ENCODE assay signal across 18 cellular contexts in genomic region chr11:119027561-119028345, GRCh38. TPM values are rescaled to one million over a fixed set of nuclear protein-coding genes. Genes with fewer than 3 reads are reported as not detected.
A peak's percentile ranks its signal among the peaks of the same experiment; 100 is the strongest.
DNase-seq lines count a peak whose midpoint lies in the region; ATAC-seq and TF ChIP-seq lines count a peak whose summit lies in the region.
"Had no signal": no experiment of that assay in that cellular context is flagged by ENCODE, and none has a peak within 500 bp of the region (broad histone marks: within the 10 kb centered on the region; RNA-seq: fewer than 3 reads in every experiment).

No MANE protein-coding gene starts in this region.

- H3K27me3 Mint-ChIP-seq in Caco-2 (ENCODE audit: insufficient read depth, unreplicated experiment), result no peaks in the 10 kb centered on the region

- 0 out of 2 replicates have a peak overlapping the region, but pooled peaks have one; percentile 89 for H3K4me2 ChIP-seq in OCI-LY7 (ENCODE audit: low read length)
- H3K4me2 ChIP-seq in hepatocyte, result peak overlapping the region; percentile 98

- intact Hi-C loops in Caco-2 (cut with micrococcal nuclease; ENCODE audit: unreplicated experiment) (no loop called here), OCI-LY7 (cut with micrococcal nuclease; ENCODE audit: unreplicated experiment) (no loop called here)

- peak overlapping the region; percentile 90 for H3K27ac Mint-ChIP-seq in Caco-2 (ENCODE audit: unreplicated experiment)
- H3K27ac Mint-ChIP-seq: activated T-cell treated with anti-CD3 and anti-CD28 coated beads, Interleukin-2, amount 50 U/mL, for 72 hours had no signal

- no peak overlapping the region for H2AFZ ChIP-seq in OCI-LY7 (ENCODE audit: low read length)
- no peak overlapping the region for H2AFZ ChIP-seq in hepatocyte

- H3K9me3 ChIP-seq in Caco-2 (no peaks in the 10 kb centered on the region), OCI-LY7 (ENCODE audit: low read length) (no peaks in the 10 kb centered on the region), hepatocyte (ENCODE audit: low read depth) (no peaks in the 10 kb centered on the region)

- BruUV-seq in Caco-2 (replicated peaks; lab: Mats Ljungman, UMichigan) (no TSS peak), OCI-LY7 (replicated peaks; lab: Mats Ljungman, UMichigan) (no TSS peak)

- H4K20me1 ChIP-seq in OCI-LY7 (ENCODE audit: insufficient read depth, low read length) (no peaks in the 10 kb centered on the region), hepatocyte (ENCODE audit: insufficient read depth, poor library complexity, severe bottlenecking) (no peaks in the 10 kb centered on the region)

- no peaks in the 10 kb centered on the region for H3K9me2 ChIP-seq in OCI-LY7 (ENCODE audit: insufficient read depth, low read length)
- H3K9me2 ChIP-seq in hepatocyte (replicated peaks; ENCODE audit: insufficient read depth), result no peaks in the 10 kb centered on the region

- H3K36me3 ChIP-seq in Caco-2 (ENCODE audit: control insufficient read depth, insufficient read depth, low read length) (peaks cover 21% of the 10 kb centered on the region), OCI-LY7 (ENCODE audit: insufficient read depth, low read length) (peaks cover 34% of the 10 kb centered on the region), hepatocyte (replicated peaks; ENCODE audit: insufficient read depth, low read depth) (no peaks in the 10 kb centered on the region), rectal smooth muscle tissue (ENCODE audit: control insufficient read depth, insufficient read depth, low read length) (peaks cover 21% of the 10 kb centered on the region), brain microvascular endothelial cell (replicated peaks) (peaks cover 14% of the 10 kb centered on the region)

- ATAC-seq in HG02759 (IDR thresholded peaks at IDR 0.05; ENCODE audit: unreplicated experiment) (no peak), HG03196 (IDR thresholded peaks at IDR 0.05; ENCODE audit: unreplicated experiment) (no peak)
- ATAC-seq: activated T-cell treated with anti-CD3 and anti-CD28 coated beads, Interleukin-2, amount 50 U/mL, for 72 hours had no signal

- H3K79me2 ChIP-seq in OCI-LY7 (ENCODE audit: insufficient read depth, low read depth, low read length) (peaks cover 6% of the 10 kb centered on the region; the same call in 1 of the 2 replicates), hepatocyte (peaks cover 50% of the 10 kb centered on the region)

- CTCF ChIA-PET in Caco-2 (lab: Charles Lee), result interaction anchor here (0.6 kb wide), 1 partner anchor 237 kb away, joined by 3 read pairs; the partner anchor contains the start of gene DDX6
- CTCF ChIA-PET in OCI-LY7 (lab: Charles Lee; ENCODE audit: unreplicated experiment), result no interaction called here

- in situ Hi-C loops in brain microvascular endothelial cell (cut with HindIII; ENCODE audit: low pct_ligation_motif_present, low sequenced_read_pairs), result no loop called here

- 90% methylated on average over 9 of the region's 9 CpGs for WGBS in hepatocyte (ENCODE audit: low lambda C conversion rate, missing lambda C conversion rate)

- POLR2A ChIA-PET in Caco-2 (lab: Charles Lee) (interaction anchor here (0.5 kb wide), 1 partner anchor 43 kb away, joined by 3 read pairs; no protein-coding TSS in a partner anchor), OCI-LY7 (lab: Charles Lee) (no interaction called here)

- peaks cover 64% of the 10 kb centered on the region for H3K4me1 Mint-ChIP-seq in Caco-2 (ENCODE audit: low read depth, unreplicated experiment)

- H3K9me3 Mint-ChIP-seq in Caco-2 (ENCODE audit: unreplicated experiment), result no peaks in the 10 kb centered on the region
- H3K9me3 Mint-ChIP-seq: activated T-cell treated with anti-CD3 and anti-CD28 coated beads, Interleukin-2, amount 50 U/mL, for 72 hours had no signal

- H3K4me3 Mint-ChIP-seq in Caco-2 (ENCODE audit: unreplicated experiment), result peak overlapping the region; percentile 39

- H3K27me3 ChIP-seq in Caco-2 (replicated peaks; ENCODE audit: control insufficient read depth, insufficient read depth, low read length), result no peaks in the 10 kb centered on the region
- H3K27me3 ChIP-seq in hepatocyte, result no peaks in the 10 kb centered on the region
- no peaks in the 10 kb centered on the region for H3K27me3 ChIP-seq in rectal smooth muscle tissue (ENCODE audit: control insufficient read depth, insufficient read depth, low read length)
- no peaks in the 10 kb centered on the region for H3K27me3 ChIP-seq in brain microvascular endothelial cell (replicated peaks)

- H3K9ac ChIP-seq in rectal smooth muscle tissue (ENCODE audit: low read length), result no peak overlapping the region

- H3K4me3 ChIP-seq in Caco-2 (ENCODE audit: low read depth, low read length), result no peak overlapping the region; the same call in 1 of the 2 replicates
- H3K4me3 ChIP-seq in OCI-LY7 (ENCODE audit: low read depth, low read length, poor library complexity, severe bottlenecking), result no peak overlapping the region
- peak overlapping the region; percentile 11 for H3K4me3 ChIP-seq in hepatocyte
- H3K4me3 ChIP-seq in rectal smooth muscle tissue (ENCODE audit: low read length), result peak overlapping the region; percentile 20
- no peak overlapping the region for H3K4me3 ChIP-seq in brain microvascular endothelial cell (ENCODE audit: low read depth, low read length)
- H3K4me3 ChIP-seq: lung had no signal

- peaks cover 63% of the 10 kb centered on the region for H3K4me1 ChIP-seq in Caco-2
- H3K4me1 ChIP-seq in OCI-LY7 (ENCODE audit: insufficient read depth, low read length, poor library complexity, severe bottlenecking), result peaks cover 21% of the 10 kb centered on the region
- H3K4me1 ChIP-seq in hepatocyte (ENCODE audit: insufficient read depth), result peaks cover 57% of the 10 kb centered on the region
- peaks cover 4% of the 10 kb centered on the region for H3K4me1 ChIP-seq in rectal smooth muscle tissue (ENCODE audit: control insufficient read depth, insufficient read depth, low read length)

- DNase-seq in Caco-2 (no peak), OCI-LY7 (ENCODE audit: low spot score) (no peak), hepatocyte (ENCODE audit: low spot score) (no peak), brain microvascular endothelial cell (no peak)
- DNase-seq in central memory CD4-positive, alpha-beta T cell, result no peak
- DNase-seq: activated CD4-positive, alpha-beta T cell treated with anti-CD3 and anti-CD28 coated beads, Interleukin-2, amount 50 U/mL, for 1 hour; activated T-cell treated with anti-CD3 and anti-CD28 coated beads, Interleukin-2, amount 50 U/mL, for 72 hours; cerebellar nuclear complex; foreskin fibroblast; NCI-H187; NCI-H446 treated with DMSO at 0.1 percent for 48 hours; OCI-M1; stimulated activated CD4-positive, alpha-beta T cell treated with anti-CD3 and anti-CD28 coated beads, Interleukin-2, amount 100 ng/mL, for 24 hours; T1000 had no signal

- peaks cover 74% of the 10 kb centered on the region for H3K36me3 Mint-ChIP-seq in Caco-2 (ENCODE audit: insufficient read depth, unreplicated experiment)

- TF ChIP-seq CTCF in Caco-2 (IDR thresholded peaks at IDR 0.05; ENCODE audit: insufficient read depth in 1 of 2, low read depth in 1 of 2, low read length in 1 of 2, severe bottlenecking in 1 of 2, unreplicated experiment in 1 of 2), result no peak
- no peak for TF ChIP-seq CTCF in OCI-LY7 (conservative IDR thresholded peaks at IDR 0.05; ENCODE audit: low read length)
- TF ChIP-seq CTCF in hepatocyte (IDR thresholded peaks at IDR 0.05; ENCODE audit: poor library complexity), result no peak
- no peak for TF ChIP-seq CTCF in brain microvascular endothelial cell (IDR thresholded peaks at IDR 0.05; ENCODE audit: low read depth, low read length, missing control alignments)

- H3K27ac ChIP-seq in OCI-LY7 (ENCODE audit: low read depth, low read length, poor library complexity, severe bottlenecking) (no peak overlapping the region), hepatocyte (peak overlapping the region; percentile 91), rectal smooth muscle tissue (ENCODE audit: low read depth, low read length) (no peak overlapping the region), brain microvascular endothelial cell (no peak overlapping the region)

RNA-seq across cellular contexts. Expression of gene SLC37A4, which starts 2.9 kb away (rescaled TPM):
- total RNA-seq in Caco-2 (2022), result 97.8 and 108 TPM in 2 replicates
- total RNA-seq in OCI-LY7 (2014; rRNA removed; shearing (Covaris generic)), result 14.5 and 14.8 TPM in 2 replicates
- total RNA-seq in OCI-LY7 (2022), result 16.6 and 20.5 TPM in 2 replicates
- 68.0 and 87.4 TPM in 2 replicates for total RNA-seq in hepatocyte
- polyA plus RNA-seq in hepatocyte, result 63.5 and 82.3 TPM in 2 replicates

RNA-seq across cellular contexts. Expression of gene TRAPPC4, which starts 9.2 kb away (rescaled TPM):
- total RNA-seq in Caco-2 (2022) (118 and 126 TPM in 2 replicates), OCI-LY7 (2022) (58.0 and 58.5 TPM in 2 replicates), hepatocyte (78.5 and 96.1 TPM in 2 replicates)
- 49.3 and 64.3 TPM in 2 replicates for total RNA-seq in OCI-LY7 (2014; rRNA removed; shearing (Covaris generic))
- polyA plus RNA-seq in hepatocyte, result 174 and 175 TPM in 2 replicates

RNA-seq across cellular contexts. Expression of gene RPS25, which starts 9.6 kb away (rescaled TPM):
- 1,811 and 1,967 TPM in 2 replicates for total RNA-seq in Caco-2 (2022)
- 1,395 and 1,541 TPM in 2 replicates for total RNA-seq in OCI-LY7 (2014; rRNA removed; shearing (Covaris generic))
- 1,648 and 1,680 TPM in 2 replicates for total RNA-seq in OCI-LY7 (2022)
- 1,502 and 1,568 TPM in 2 replicates for total RNA-seq in hepatocyte
- 1,058 and 1,100 TPM in 2 replicates for polyA plus RNA-seq in hepatocyte

RNA-seq across cellular contexts. Expression of gene HYOU1, which starts 29.3 kb away (rescaled TPM):
- 306 and 366 TPM in 2 replicates for total RNA-seq in Caco-2 (2022)
- total RNA-seq in OCI-LY7 (2014; rRNA removed; shearing (Covaris generic)), result 86.6 and 97.6 TPM in 2 replicates
- total RNA-seq in OCI-LY7 (2022), result 112 and 117 TPM in 2 replicates
- total RNA-seq in hepatocyte, result 168 and 197 TPM in 2 replicates
- 122 and 125 TPM in 2 replicates for polyA plus RNA-seq in hepatocyte

RNA-seq across cellular contexts. Expression of gene CENATAC, which starts 29.8 kb away (rescaled TPM):
- total RNA-seq in Caco-2 (2022), result 185 and 194 TPM in 2 replicates
- 47.7 and 49.7 TPM in 2 replicates for total RNA-seq in OCI-LY7 (2014; rRNA removed; shearing (Covaris generic))
- 48.1 and 60.6 TPM in 2 replicates for total RNA-seq in OCI-LY7 (2022)
- 26.2 and 28.2 TPM in 2 replicates for total RNA-seq in hepatocyte
- polyA plus RNA-seq in hepatocyte, result 22.6 and 24.5 TPM in 2 replicates

Comparison
In these comparisons a context has a peak if more than half of its experiments do, and no peak if none do; other contexts are left out.
1. H3K4me3 ChIP-seq: peak in hepatocyte (single experiment) and rectal smooth muscle tissue (single experiment); none in Caco-2 (single experiment), OCI-LY7 (single experiment) and brain microvascular endothelial cell (single experiment).